In the genomic region with DNA sequence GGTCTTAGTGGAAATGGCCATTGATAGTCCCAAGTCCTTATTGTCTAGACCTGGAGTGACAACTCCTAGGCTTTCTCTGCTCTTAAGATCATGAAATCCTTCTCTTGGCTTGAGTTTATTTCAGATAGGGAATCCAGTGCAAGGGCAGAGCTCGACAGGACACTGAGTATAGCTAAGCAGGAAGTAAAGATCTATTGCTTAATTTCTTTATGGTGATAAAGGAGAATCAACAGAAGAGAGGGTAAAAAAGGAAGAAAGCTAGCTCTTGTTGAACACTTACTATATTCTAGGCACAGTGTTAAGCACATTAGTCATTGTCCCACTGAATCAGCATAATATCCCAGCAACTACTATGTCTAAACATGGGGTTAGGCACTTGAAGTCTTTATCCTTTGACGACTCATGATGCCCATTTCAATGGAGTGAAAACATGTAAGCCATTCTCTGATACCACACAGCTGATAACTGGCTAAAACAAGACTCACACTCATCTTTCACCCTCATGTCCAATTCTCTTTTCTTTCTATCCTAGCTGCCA, we compare ENCODE assay signal across 17 cellular contexts.
"Had no signal": no experiment of that assay in that cellular context is flagged by ENCODE, and none has a peak within 500 bp of the region (broad histone marks: within the 10 kb centered on the region; RNA-seq: fewer than 3 reads in every experiment).

No MANE protein-coding gene starts in this region.

- H3K4me1 Mint-ChIP-seq: naive thymus-derived CD4-positive, alpha-beta T cell; stimulated activated naive B cell treated with anti-CD40 and anti-IgM and Interleukin-4, amounts not matched to agents 10 μg/mL and 1 μg/mL and 100 μg/mL, for 72 hours had no signal

- H3K27ac Mint-ChIP-seq: activated naive CD8-positive, alpha-beta T cell; naive thymus-derived CD4-positive, alpha-beta T cell; stimulated activated naive B cell treated with anti-CD40 and anti-IgM and Interleukin-4, amounts not matched to agents 10 μg/mL and 1 μg/mL and 100 μg/mL, for 72 hours had no signal

- H3K4me3 ChIP-seq: dorsolateral prefrontal cortex, lower lobe of right lung, right atrium auricular region, skin epidermis had no signal

- H3K27me3 ChIP-seq: dorsolateral prefrontal cortex, neutrophil, right atrium auricular region had no signal

- DNase-seq: activated CD4-positive, alpha-beta T cell treated with anti-CD3 and anti-CD28 coated beads, Interleukin-2, amount 50 U/mL, for 4 hours; activated CD4-positive, CD25-positive, alpha-beta regulatory T cell treated with anti-CD3 and anti-CD28 coated beads, Interleukin-2, amount 50 U/mL, for 72 hours; activated T-cell treated with anti-CD3 and anti-CD28 coated beads, Interleukin-2, amount 50 U/mL, for 1 hour; anterior cingulate cortex; dorsolateral prefrontal cortex; lower lobe of right lung; midbrain; naive thymus-derived CD4-positive, alpha-beta T cell; posterior cingulate gyrus; stimulated activated naive B cell treated with anti-CD40 and anti-IgM and Interleukin-4, amounts not matched to agents 10 μg/mL and 1 μg/mL and 100 μg/mL, for 72 hours; substantia nigra; T-helper 2 cell; trophoblast cell had no signal

- H3K36me3 Mint-ChIP-seq: activated naive CD8-positive, alpha-beta T cell; naive thymus-derived CD4-positive, alpha-beta T cell; stimulated activated naive B cell treated with anti-CD40 and anti-IgM and Interleukin-4, amounts not matched to agents 10 μg/mL and 1 μg/mL and 100 μg/mL, for 72 hours had no signal

- H3K4me3 Mint-ChIP-seq: activated naive CD8-positive, alpha-beta T cell; naive thymus-derived CD4-positive, alpha-beta T cell; stimulated activated naive B cell treated with anti-CD40 and anti-IgM and Interleukin-4, amounts not matched to agents 10 μg/mL and 1 μg/mL and 100 μg/mL, for 72 hours had no signal

- H3K9me3 ChIP-seq: lower lobe of right lung, neutrophil, right atrium auricular region had no signal

- H3K27me3 Mint-ChIP-seq: activated naive CD8-positive, alpha-beta T cell; naive thymus-derived CD4-positive, alpha-beta T cell; stimulated activated naive B cell treated with anti-CD40 and anti-IgM and Interleukin-4, amounts not matched to agents 10 μg/mL and 1 μg/mL and 100 μg/mL, for 72 hours had no signal

- H3K36me3 ChIP-seq: lower lobe of right lung, neutrophil, right atrium auricular region had no signal

- H3K9me3 Mint-ChIP-seq: stimulated activated naive B cell treated with anti-CD40 and anti-IgM and Interleukin-4, amounts not matched to agents 10 μg/mL and 1 μg/mL and 100 μg/mL, for 72 hours had no signal

- H3K4me1 ChIP-seq: lower lobe of right lung, right atrium auricular region had no signal

- H3K27ac ChIP-seq: dorsolateral prefrontal cortex, lower lobe of right lung, neutrophil, right atrium auricular region had no signal
